In the genomic region with DNA sequence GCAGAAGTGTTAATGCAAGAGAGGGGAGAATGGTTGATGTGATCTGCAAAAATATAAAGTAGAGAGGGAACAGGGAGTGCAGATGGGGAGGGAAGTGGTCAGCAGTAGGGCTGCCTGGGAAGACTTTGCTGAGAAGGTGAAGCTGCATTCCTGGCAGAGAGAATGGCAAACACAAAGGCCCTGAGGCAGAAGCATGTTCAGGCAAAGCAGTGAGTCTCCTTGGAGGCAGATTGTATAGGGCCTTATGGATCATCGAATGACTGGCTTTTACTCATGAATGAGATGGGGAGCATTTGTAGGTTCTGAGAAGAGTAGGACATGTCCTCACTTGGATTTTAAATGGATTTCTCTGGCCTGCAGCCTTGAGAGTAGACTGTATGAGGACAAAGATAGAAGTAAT, we compare ENCODE assay signal across 32 cellular contexts. TPM values are rescaled to one million over a fixed set of nuclear protein-coding genes. Genes with fewer than 3 reads are reported as not detected.
DNase-seq lines count a peak whose midpoint lies in the region; ATAC-seq, FAIRE-seq and TF ChIP-seq lines count a peak whose summit lies in the region.
"Had no signal": no experiment of that assay in that cellular context is flagged by ENCODE, and none has a peak within 500 bp of the region (broad histone marks: within the 10 kb centered on the region; RNA-seq: fewer than 3 reads in every experiment).

No MANE protein-coding gene starts in this region.

- no peak overlapping the region for H3K9ac ChIP-seq in H1 (replicated peaks in 1 of 4; ENCODE audit: extremely low read depth in 1 of 4, low read depth in 3 of 4, low read length in 3 of 4)

- H4K5ac ChIP-seq in H1 (ENCODE audit: insufficient read length, low read depth, low read length) = no peak overlapping the region

- TF ChIP-seq POLR2A in H1 (IDR thresholded peaks at IDR 0.05; ENCODE audit: control extremely low read depth in 1 of 2, low read depth in 2 of 2, low read length in 2 of 2) = no peak

- no peak for FAIRE-seq in H1 (lab: Jason Lieb, UNC)
- FAIRE-seq: A549, GM12892, urothelium cell line had no signal

- peaks cover 27% of the 10 kb centered on the region for H3K79me1 ChIP-seq in H1 (ENCODE audit: low read depth, low read length)

- no peak overlapping the region for H4K8ac ChIP-seq in H1 (ENCODE audit: extremely low read depth, insufficient read depth, low read length)

- no peak overlapping the region for H2BK15ac ChIP-seq in H1 (ENCODE audit: low read length)

- no peak overlapping the region for H3K18ac ChIP-seq in H1 (ENCODE audit: extremely low read depth, low read length)

- peak overlapping the region; percentile 53; the same call in 1 of the 2 replicates for H2BK12ac ChIP-seq in H1 (ENCODE audit: low read depth, low read length)

- no peak for TF ChIP-seq RAD21 in H1 (IDR thresholded peaks at IDR 0.05 in 1 of 2, conservative IDR thresholded peaks at IDR 0.05 in 1 of 2; ENCODE audit: low read depth in 2 of 2, low read length in 2 of 2)

- no peaks in the 10 kb centered on the region for H3K9me3 ChIP-seq in CD4-positive, alpha-beta T cell (ENCODE audit: control insufficient read depth, low read length)
- H3K9me3 ChIP-seq in H1 (ENCODE audit: insufficient read depth in 2 of 2, low read depth in 1 of 2, low read length in 1 of 2) = no peaks in the 10 kb centered on the region
- no peaks in the 10 kb centered on the region for H3K9me3 ChIP-seq in naive thymus-derived CD4-positive, alpha-beta T cell (ENCODE audit: control insufficient read depth in 2 of 3, low read length in 3 of 3)
- H3K9me3 ChIP-seq: A549, spleen, thoracic aorta had no signal

- H3K27me3 ChIP-seq in CD4-positive, alpha-beta T cell (ENCODE audit: control insufficient read depth, insufficient read depth, low read length) = no peaks in the 10 kb centered on the region
- no peaks in the 10 kb centered on the region for H3K27me3 ChIP-seq in H1 (replicated peaks in 1 of 4; ENCODE audit: control insufficient read depth in 3 of 4, extremely low read depth in 1 of 4, insufficient read depth in 3 of 4, low read length in 3 of 4)
- no peaks in the 10 kb centered on the region for H3K27me3 ChIP-seq in naive thymus-derived CD4-positive, alpha-beta T cell (ENCODE audit: control insufficient read depth in 2 of 2, insufficient read depth in 2 of 2, low read length in 2 of 2)
- H3K27me3 ChIP-seq: spleen had no signal

- H3K36me3 ChIP-seq in H1 (ENCODE audit: control insufficient read depth in 2 of 4, insufficient read depth in 4 of 4, low read length in 3 of 4) = no peaks in the 10 kb centered on the region
- no peaks in the 10 kb centered on the region for H3K36me3 ChIP-seq in naive thymus-derived CD4-positive, alpha-beta T cell (ENCODE audit: control insufficient read depth in 2 of 3, insufficient read depth in 3 of 3, low read length in 3 of 3)
- H3K36me3 ChIP-seq: spleen, thoracic aorta had no signal

- 94% methylated on average over 1 of the region's 1 CpG; no CpG with 5 or more reads in 1 of the 2 experiments for WGBS in H1 (ENCODE audit: extremely low coverage in 1 of 2, insufficient coverage in 1 of 2, insufficient read length in 1 of 2, insufficient replicate concordance in 2 of 2, low coverage in 1 of 2, low lambda C conversion rate in 2 of 2, missing lambda C conversion rate in 1 of 2), 2 experiments

- H3K4ac ChIP-seq in H1 (replicated peaks; ENCODE audit: insufficient read length, low read depth, low read length) = no peak overlapping the region

- peak overlapping the region; percentile 87; the same call in 1 of the 2 replicates for H2AK5ac ChIP-seq in H1 (ENCODE audit: low read depth, low read length)

- H3K4me3 Mint-ChIP-seq in CD4-positive, alpha-beta T cell = no peak overlapping the region
- no peak overlapping the region for H3K4me3 Mint-ChIP-seq in naive thymus-derived CD4-positive, alpha-beta T cell
- no peak overlapping the region for H3K4me3 Mint-ChIP-seq in chondrocyte (ENCODE audit: unreplicated experiment)
- H3K4me3 Mint-ChIP-seq: activated CD4-positive, alpha-beta T cell treated with anti-CD3 and anti-CD28 coated beads for 36 hours; activated CD8-positive, alpha-beta T cell treated with anti-CD3 and anti-CD28 coated beads for 36 hours; activated T-helper 1 cell treated with anti-CD3 and anti-CD28 coated beads, Interleukin-12 subunit alpha, Interleukin-12 subunit beta, Interleukin-2, Interleukin-4 antibody, amounts not matched to agents 30 ng/mL and 10 ng/mL and 1 ng/mL, durations not matched to agents 14 hours and 24 hours and 36 hours; mesothelial cell of epicardium had no signal

- H4K20me1 ChIP-seq in H1 (replicated peaks in 1 of 2; ENCODE audit: control insufficient read depth in 1 of 2, insufficient read depth in 2 of 2, low read length in 2 of 2) = peaks cover 11 to 19% of the 10 kb centered on the region in 2 experiments

- peaks cover 49 to 99% of the 10 kb centered on the region in 2 experiments for H3K79me2 ChIP-seq in H1 (ENCODE audit: control insufficient read depth in 1 of 2, insufficient read depth in 2 of 2, low read length in 2 of 2)

- no peaks in the 10 kb centered on the region for H3K9me3 Mint-ChIP-seq in CD4-positive, alpha-beta T cell
- H3K9me3 Mint-ChIP-seq in naive thymus-derived CD4-positive, alpha-beta T cell = peaks cover 0 to 3% (median 0%) of the 10 kb centered on the region in 11 donors
- no peaks in the 10 kb centered on the region for H3K9me3 Mint-ChIP-seq in chondrocyte (ENCODE audit: low read depth)
- H3K9me3 Mint-ChIP-seq: activated CD8-positive, alpha-beta T cell treated with anti-CD3 and anti-CD28 coated beads for 36 hours; activated T-helper 1 cell treated with anti-CD3 and anti-CD28 coated beads, Interleukin-12 subunit alpha, Interleukin-12 subunit beta, Interleukin-2, Interleukin-4 antibody, amounts not matched to agents 30 ng/mL and 10 ng/mL and 1 ng/mL, durations not matched to agents 14 hours and 24 hours and 36 hours; CD8-positive, alpha-beta memory T cell; mesothelial cell of epicardium had no signal

- no peak overlapping the region for H3K23ac ChIP-seq in H1 (ENCODE audit: insufficient read length)

- H3K4me1 ChIP-seq in H1 (replicated peaks in 1 of 4; ENCODE audit: control insufficient read depth in 3 of 4, insufficient read depth in 4 of 4, low read length in 3 of 4) = peaks cover 3 to 61% (median 39%) of the 10 kb centered on the region in 4 experiments
- H3K4me1 ChIP-seq in naive thymus-derived CD4-positive, alpha-beta T cell (ENCODE audit: control insufficient read depth in 2 of 2, insufficient read depth in 2 of 2, low read length in 2 of 2) = peaks cover 80 to 97% of the 10 kb centered on the region in 2 donors

- peaks cover 33% of the 10 kb centered on the region for H3K4me1 Mint-ChIP-seq in CD4-positive, alpha-beta T cell (ENCODE audit: low read depth)
- H3K4me1 Mint-ChIP-seq in naive thymus-derived CD4-positive, alpha-beta T cell = peaks cover 30 to 54% (median 32%) of the 10 kb centered on the region in 7 donors
- peaks cover 18% of the 10 kb centered on the region for H3K4me1 Mint-ChIP-seq in chondrocyte (ENCODE audit: low read depth)

- no peak overlapping the region for H3K27ac Mint-ChIP-seq in CD4-positive, alpha-beta T cell
- no peak overlapping the region for H3K27ac Mint-ChIP-seq in naive thymus-derived CD4-positive, alpha-beta T cell
- H3K27ac Mint-ChIP-seq in chondrocyte (ENCODE audit: unreplicated experiment) = no peak overlapping the region
- H3K27ac Mint-ChIP-seq: activated CD4-positive, alpha-beta T cell treated with anti-CD3 and anti-CD28 coated beads for 36 hours; activated CD8-positive, alpha-beta T cell treated with anti-CD3 and anti-CD28 coated beads for 36 hours; activated T-helper 1 cell treated with anti-CD3 and anti-CD28 coated beads, Interleukin-12 subunit alpha, Interleukin-12 subunit beta, Interleukin-2, Interleukin-4 antibody, amounts not matched to agents 30 ng/mL and 10 ng/mL and 1 ng/mL, durations not matched to agents 14 hours and 24 hours and 36 hours; mesothelial cell of epicardium had no signal

- no peak overlapping the region for H2BK20ac ChIP-seq in H1 (ENCODE audit: low read length)

- no peak for TF ChIP-seq EP300 in H1 (IDR thresholded peaks at IDR 0.05; ENCODE audit: borderline replicate concordance in 1 of 2, low read depth in 2 of 2, low read length in 2 of 2)

- no peaks in the 10 kb centered on the region for H3K27me3 Mint-ChIP-seq in CD4-positive, alpha-beta T cell
- H3K27me3 Mint-ChIP-seq in naive thymus-derived CD4-positive, alpha-beta T cell = peaks cover 0 to 16% (median 0%) of the 10 kb centered on the region in 5 donors
- H3K27me3 Mint-ChIP-seq in chondrocyte (ENCODE audit: low read depth) = no peaks in the 10 kb centered on the region
- H3K27me3 Mint-ChIP-seq: activated CD4-positive, alpha-beta T cell treated with anti-CD3 and anti-CD28 coated beads for 36 hours; activated CD8-positive, alpha-beta T cell treated with anti-CD3 and anti-CD28 coated beads for 36 hours had no signal

- H3K56ac ChIP-seq in H1 (replicated peaks; ENCODE audit: insufficient read length, low read depth, low read length) = no peak overlapping the region

- H3K14ac ChIP-seq in H1 (ENCODE audit: insufficient read length) = no peak overlapping the region

- H3K4me2 ChIP-seq in H1 (ENCODE audit: insufficient read depth in 1 of 2, low read depth in 2 of 2, low read length in 2 of 2) = no peak overlapping the region

- no peaks in the 10 kb centered on the region for H3K23me2 ChIP-seq in H1 (ENCODE audit: low read depth, low read length)

- no peak overlapping the region for H2BK5ac ChIP-seq in H1 (ENCODE audit: low read depth, low read length)

- intact Hi-C loops in CD4-positive, alpha-beta T cell (cut with DNase I, micrococcal nuclease) = no loop called here
- intact Hi-C loops in naive thymus-derived CD4-positive, alpha-beta T cell (cut with micrococcal nuclease) = loop anchor here (1.0 kb wide), 2 partner anchors 8 to 9 kb away; no protein-coding TSS in a partner anchor

- no peak overlapping the region for H2BK120ac ChIP-seq in H1 (replicated peaks; ENCODE audit: low read depth, low read length)

- POLR2A ChIA-PET in CD4-positive, alpha-beta T cell (lab: Charles Lee) = interaction anchor here (1.1 to 22.8 kb wide), 4 partner anchors 9 to 27 kb away, joined by 6 to 482 read pairs (median 6); partner anchors contain the start of gene ITGA6
- POLR2A ChIA-PET in H1 (lab: Charles Lee; ENCODE audit: partially characterized antibody) = interaction anchor here (1.2 to 1.4 kb wide), 4 partner anchors 9 to 16 kb away, joined by 3 to 5 read pairs (median 4); partner anchors contain the start of gene ITGA6
- POLR2A ChIA-PET in naive thymus-derived CD4-positive, alpha-beta T cell (lab: Charles Lee) = interaction anchor here (1.1 to 33.2 kb wide), 5 partner anchors 2 to 58 kb away, joined by 3 to 862 read pairs (median 11); partner anchors contain the start of gene ITGA6

- H3K36me3 Mint-ChIP-seq in CD4-positive, alpha-beta T cell (ENCODE audit: low read depth) = peaks cover 14% of the 10 kb centered on the region
- H3K36me3 Mint-ChIP-seq in naive thymus-derived CD4-positive, alpha-beta T cell = peaks cover 0 to 16% (median 7%) of the 10 kb centered on the region in 5 donors
- no peaks in the 10 kb centered on the region for H3K36me3 Mint-ChIP-seq in chondrocyte (ENCODE audit: low read depth)
- H3K36me3 Mint-ChIP-seq: mesothelial cell of epicardium had no signal

- no peak overlapping the region for H2AFZ ChIP-seq in H1 (ENCODE audit: low read length)

- no peak overlapping the region for H4K91ac ChIP-seq in H1 (replicated peaks; ENCODE audit: insufficient read length, low read length)

- CTCF ChIA-PET in CD4-positive, alpha-beta T cell (lab: Charles Lee) = interaction anchor here (1.7 to 16.8 kb wide), 2 partner anchors 9 to 22 kb away, joined by 6 to 187 read pairs; partner anchors contain the start of gene ITGA6
- CTCF ChIA-PET in H1 (lab: Charles Lee; ENCODE audit: partially characterized antibody) = interaction anchor here (1.3 to 36.1 kb wide), 2 partner anchors 9 to 17 kb away, joined by 3 to 634 read pairs; partner anchors contain the start of gene ITGA6
- CTCF ChIA-PET in naive thymus-derived CD4-positive, alpha-beta T cell (lab: Charles Lee) = interaction anchor here (0.6 to 26.6 kb wide), 3 partner anchors 6 to 25 kb away, joined by 3 to 673 read pairs (median 115); partner anchors contain the start of gene ITGA6

- no peak for TF ChIP-seq CTCF in CD4-positive, alpha-beta T cell (IDR thresholded peaks at IDR 0.05)
- no peak for TF ChIP-seq CTCF in H1 (IDR thresholded peaks at IDR 0.05; ENCODE audit: control extremely low read depth in 1 of 3, insufficient read depth in 1 of 3, low read depth in 1 of 3, low read length in 3 of 3)
- no peak for TF ChIP-seq CTCF in chondrocyte (IDR thresholded peaks at IDR 0.05)

- peak overlapping the region; percentile 31 for H3K27ac ChIP-seq in CD4-positive, alpha-beta T cell (ENCODE audit: low read depth, low read length)
- H3K27ac ChIP-seq in H1 (ENCODE audit: low read depth, low read length) = no peak overlapping the region
- peak overlapping the region; percentile 63 for H3K27ac ChIP-seq in naive thymus-derived CD4-positive, alpha-beta T cell (ENCODE audit: low read depth, low read length)
- H3K27ac ChIP-seq: thoracic aorta, VCaP had no signal

- H3K4me3 ChIP-seq in H1 (ENCODE audit: extremely low read depth in 1 of 4, insufficient read depth in 2 of 4, low read depth in 3 of 4, low read length in 4 of 4) = no peak overlapping the region
- no peak overlapping the region for H3K4me3 ChIP-seq in naive thymus-derived CD4-positive, alpha-beta T cell (ENCODE audit: low read length)
- H3K4me3 ChIP-seq: A549, thoracic aorta had no signal

- no peak for DNase-seq in CD4-positive, alpha-beta T cell
- DNase-seq in NCI-H69 (lab: John Stamatoyannopoulos, UW) = peak; percentile 6
- DNase-seq in H1 (ENCODE audit: low read depth in 1 of 2, low spot score in 2 of 2) = no peak
- DNase-seq in naive thymus-derived CD4-positive, alpha-beta T cell = no peak
- no peak for DNase-seq in AML-193 (lab: John Stamatoyannopoulos, UW)
- no peak for DNase-seq in DMS53 (lab: John Stamatoyannopoulos, UW)
- DNase-seq in cerebellum (ENCODE audit: low spot score) = no peak
- DNase-seq in chondrocyte (ENCODE audit: low spot score) = no peak
- DNase-seq: activated CD8-positive, alpha-beta memory T cell treated with anti-CD3 and anti-CD28 coated beads, Interleukin-2, amount 50 U/mL, for 48 hours; dermis blood vessel endothelial cell; DMS 273 treated with DMSO at 0.1 percent for 48 hours; GOT3; KG1; MM.1S; NCI-H1105 treated with DMSO at 0.1 percent for 48 hours; NCI-H1930; NCI-H524; right cardiac atrium; SHP77 treated with DMSO at 0.1 percent for 48 hours; spleen; stimulated activated CD4-positive, alpha-beta T cell treated with anti-CD3 and anti-CD28 coated beads, Interleukin-2, amount 100 ng/mL, for 24 hours; T-helper 9 cell had no signal

- no peak for ATAC-seq in CD4-positive, alpha-beta T cell (ENCODE audit: poor library complexity)
- ATAC-seq in naive thymus-derived CD4-positive, alpha-beta T cell = no peak
- ATAC-seq: A549, right cardiac atrium had no signal

RNA-seq across cellular contexts. Expression of gene ITGA6, which starts 9.5 kb away (rescaled TPM):
- total RNA-seq in CD4-positive, alpha-beta T cell = 10 to 100 TPM; 53.5 to 58.0 TPM
- 117 and 118 TPM in 2 replicates for total RNA-seq in H1 (2021; fragmentation: NEBNext Ultra II Directional; extraction: Animal tissue kit (Norgen Biotek cat#: 25700))
- 24.9 and 26.9 TPM in 2 replicates for polyA plus RNA-seq in H1 (2011; rRNA removed)
- polyA plus RNA-seq in H1 (2011; cell fraction: cytosol; rRNA removed) = 34.1 TPM
- 30.9 TPM for polyA plus RNA-seq in H1 (2011; cell fraction: nucleus; rRNA removed)
- polyA plus RNA-seq in H1 (2012, experiment 1 of 2) = 53.9 to 99.9 TPM (median 67.7 TPM) in 4 replicates
- 4.2 TPM for polyA plus RNA-seq in H1 (2012, experiment 2 of 2)
- polyA plus RNA-seq in H1 (2013, experiment 1 of 2) = 135 TPM
- polyA plus RNA-seq in H1 (2013, experiment 2 of 2) = 126 TPM
- polyA minus RNA-seq in H1 (2011; rRNA and poly(A)+ RNA removed) = 45.7 and 66.1 TPM in 2 replicates
- 53.7 TPM for polyA minus RNA-seq in H1 (2011; cell fraction: cytosol; rRNA and poly(A)+ RNA removed)
- polyA minus RNA-seq in H1 (2011; cell fraction: nucleus; rRNA and poly(A)+ RNA removed) = 88.2 TPM
- 100 to 1,000 TPM in 4 of 5 experiments, 10 to 100 TPM in 1; 13.1 to 179 (median 135) TPM for total RNA-seq in naive thymus-derived CD4-positive, alpha-beta T cell
- polyA plus RNA-seq in naive thymus-derived CD4-positive, alpha-beta T cell = 100 to 1,000 TPM in 1 of 2 donors, 10 to 100 TPM in 1; 98.9 to 102 TPM
- 30.9 TPM for total RNA-seq in cerebellum
- 3.4 to 5.7 TPM (median 5.0 TPM) in 3 replicates for total RNA-seq in chondrocyte

Comparison
In these comparisons a context has a peak if more than half of its experiments do, and no peak if none do; other contexts are left out.
1. intact Hi-C loops: an anchor here in naive thymus-derived CD4-positive, alpha-beta T cell (1.0 kb wide); none called in CD4-positive, alpha-beta T cell.